In genomic region chr1:201354151-201354900, GRCh38 we compare ENCODE assay signal across 1 cellular context.
TF ChIP-seq lines count a peak whose summit lies in the region.

No MANE protein-coding gene starts in this region.

TF ChIP-seq in HepG2, 621 proteins besides CTCF, POLR2A, EP300 and RAD21:
- no peak for TF ChIP-seq ZNF18 (CRISPR knock-in tag; IDR thresholded peaks at IDR 0.05; ENCODE audit: insufficient replicate concordance)
- no peak for TF ChIP-seq IRF2 (CRISPR knock-in tag; IDR thresholded peaks at IDR 0.05)
- TF ChIP-seq TEF (CRISPR knock-in tag; IDR thresholded peaks at IDR 0.05), result no peak
- TF ChIP-seq RARG (CRISPR knock-in tag; IDR thresholded peaks at IDR 0.05; ENCODE audit: low read depth), result no peak
- no peak for TF ChIP-seq CREM (IDR thresholded peaks at IDR 0.05)
- TF ChIP-seq CREM (CRISPR knock-in tag; IDR thresholded peaks at IDR 0.05), result no peak
